8 cellular contexts compared by ENCODE assay signal in the genomic region with DNA sequence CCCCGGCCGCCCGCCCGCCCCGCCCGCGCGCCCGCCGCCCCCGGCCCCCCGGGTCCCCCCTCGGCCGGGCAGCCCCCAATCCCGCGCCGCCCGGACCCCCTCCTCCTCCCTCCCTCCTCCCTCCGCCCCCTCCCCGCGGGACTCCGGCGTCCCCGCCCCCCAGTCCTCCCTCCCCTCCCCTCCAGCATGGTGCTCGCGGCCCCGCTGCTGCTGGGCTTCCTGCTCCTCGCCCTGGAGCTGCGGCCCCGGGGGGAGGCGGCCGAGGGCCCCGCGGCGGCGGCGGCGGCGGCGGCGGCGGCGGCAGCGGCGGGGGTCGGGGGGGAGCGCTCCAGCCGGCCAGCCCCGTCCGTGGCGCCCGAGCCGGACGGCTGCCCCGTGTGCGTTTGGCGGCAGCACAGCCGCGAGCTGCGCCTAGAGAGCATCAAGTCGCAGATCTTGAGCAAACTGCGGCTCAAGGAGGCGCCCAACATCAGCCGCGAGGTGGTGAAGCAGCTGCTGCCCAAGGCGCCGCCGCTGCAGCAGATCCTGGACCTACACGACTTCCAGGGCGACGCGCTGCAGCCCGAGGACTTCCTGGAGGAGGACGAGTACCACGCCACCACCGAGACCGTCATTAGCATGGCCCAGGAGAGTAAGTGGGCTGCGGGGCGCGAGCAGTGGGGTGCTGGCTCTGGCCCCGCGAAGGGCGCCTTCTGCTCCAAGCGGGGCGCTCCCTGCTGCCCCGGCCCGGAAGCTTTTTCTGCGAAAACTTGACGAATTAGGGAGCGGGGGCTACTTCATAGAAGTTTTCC. TPM values are rescaled to one million over a fixed set of nuclear protein-coding genes. Genes with fewer than 3 reads are reported as not detected.
DNase-seq lines count a peak whose midpoint lies in the region; ATAC-seq and TF ChIP-seq lines count a peak whose summit lies in the region.

No MANE protein-coding gene starts in this region.

- H3K27ac Mint-ChIP-seq in effector memory CD8-positive, alpha-beta T cell, result peak overlapping the region; percentile 52 to 94
- peak overlapping the region; percentile 57 for H3K27ac Mint-ChIP-seq in mesothelial cell of epicardium
- no peak overlapping the region for H3K27ac Mint-ChIP-seq in stimulated activated naive CD8-positive, alpha-beta T cell treated with anti-CD3 and anti-CD28 coated beads, Interleukin-15, amount 100 ng/mL, for 72 hours

- peak; percentile 31 for DNase-seq in NCI-H1105 (lab: John Stamatoyannopoulos, UW)
- no peak for DNase-seq in NCI-H1105 treated with DMSO at 0.1 percent for 48 hours (lab: John Stamatoyannopoulos, UW)
- DNase-seq in HEK293T (ENCODE audit: extremely low spot score), result peak; percentile 61
- DNase-seq in NCI-H146 treated with DMSO at 0.1 percent for 48 hours (lab: John Stamatoyannopoulos, UW; ENCODE audit: unreplicated experiment), result peak; percentile 32
- peak; percentile 58 for DNase-seq in activated CD4-positive, alpha-beta T cell treated with anti-CD3 and anti-CD28 coated beads, Interleukin-2, amount 50 U/mL, for 1 hour
- peak; percentile 37 to 40 (median 39) for DNase-seq in effector memory CD8-positive, alpha-beta T cell
- DNase-seq in mesothelial cell of epicardium (ENCODE audit: low spot score in 2 of 2, unreplicated experiment in 2 of 2), result peak; percentile 63 to 69
- DNase-seq in stimulated activated naive CD8-positive, alpha-beta T cell treated with anti-CD3 and anti-CD28 coated beads, Interleukin-15, amount 100 ng/mL, for 72 hours, result peak; percentile 51 to 54

- peaks cover 9% of the 10 kb centered on the region for H3K36me3 Mint-ChIP-seq in effector memory CD8-positive, alpha-beta T cell (ENCODE audit: insufficient read depth)
- H3K36me3 Mint-ChIP-seq in mesothelial cell of epicardium, result no peaks in the 10 kb centered on the region

- CTCF ChIA-PET in HEK293T (lab: Yijun Ruan, JAX), result interaction anchor here (0.5 to 1.0 kb wide), 2 partner anchors 9 to 252 kb away, joined by 3 read pairs; no protein-coding TSS in a partner anchor

- H3K27me3 Mint-ChIP-seq in effector memory CD8-positive, alpha-beta T cell, result no peaks in the 10 kb centered on the region
- no peaks in the 10 kb centered on the region for H3K27me3 Mint-ChIP-seq in mesothelial cell of epicardium (ENCODE audit: low read depth)
- no peaks in the 10 kb centered on the region for H3K27me3 Mint-ChIP-seq in stimulated activated naive CD8-positive, alpha-beta T cell treated with anti-CD3 and anti-CD28 coated beads, Interleukin-15, amount 100 ng/mL, for 72 hours

- H3K4me3 Mint-ChIP-seq in effector memory CD8-positive, alpha-beta T cell, result peak overlapping the region; percentile 88 to 90
- peak overlapping the region; percentile 90 for H3K4me3 Mint-ChIP-seq in mesothelial cell of epicardium
- peak overlapping the region; percentile 86 to 89 for H3K4me3 Mint-ChIP-seq in stimulated activated naive CD8-positive, alpha-beta T cell treated with anti-CD3 and anti-CD28 coated beads, Interleukin-15, amount 100 ng/mL, for 72 hours

- peaks cover 21 to 38% of the 10 kb centered on the region in 2 donors for H3K4me1 Mint-ChIP-seq in effector memory CD8-positive, alpha-beta T cell (ENCODE audit: low read depth in 2 of 2)
- peaks cover 41% of the 10 kb centered on the region for H3K4me1 Mint-ChIP-seq in mesothelial cell of epicardium
- H3K4me1 Mint-ChIP-seq in stimulated activated naive CD8-positive, alpha-beta T cell treated with anti-CD3 and anti-CD28 coated beads, Interleukin-15, amount 100 ng/mL, for 72 hours, result peaks cover 49% of the 10 kb centered on the region

- POLR2A ChIA-PET in HEK293T (lab: Yijun Ruan, JAX), result interaction anchor here (0.6 to 2.7 kb wide), 10 partner anchors 14 to 87 kb away, joined by 3 to 15 read pairs (median 6); partner anchors contain the start of genes CD63, DNAJC14, ITGA7 and ORMDL2

- TF ChIP-seq CTCF in mesothelial cell of epicardium (IDR thresholded peaks at IDR 0.05; ENCODE audit: unreplicated experiment), result no peak

- no peaks in the 10 kb centered on the region for H3K9me3 Mint-ChIP-seq in effector memory CD8-positive, alpha-beta T cell
- no peaks in the 10 kb centered on the region for H3K9me3 Mint-ChIP-seq in mesothelial cell of epicardium
- no peaks in the 10 kb centered on the region for H3K9me3 Mint-ChIP-seq in stimulated activated naive CD8-positive, alpha-beta T cell treated with anti-CD3 and anti-CD28 coated beads, Interleukin-15, amount 100 ng/mL, for 72 hours

- peak; percentile 69 for ATAC-seq in effector memory CD8-positive, alpha-beta T cell (replicated peaks)
- peak; percentile 63 for ATAC-seq in stimulated activated naive CD8-positive, alpha-beta T cell treated with anti-CD3 and anti-CD28 coated beads, Interleukin-15, amount 100 ng/mL, for 72 hours

TF ChIP-seq in HEK293T, 16 proteins besides CTCF, POLR2A, EP300 and RAD21:
- TF ChIP-seq NFRKB (IDR thresholded peaks at IDR 0.05), result no peak
- TF ChIP-seq TARDBP (IDR thresholded peaks at IDR 0.05), result no peak
- TF ChIP-seq CTBP1 (IDR thresholded peaks at IDR 0.05; ENCODE audit: borderline replicate concordance), result no peak
- no peak for TF ChIP-seq SP1 (IDR thresholded peaks at IDR 0.05)
- no peak for TF ChIP-seq ARNT (IDR thresholded peaks at IDR 0.05)
- no peak for TF ChIP-seq SUZ12 (IDR thresholded peaks at IDR 0.05)
TF ChIP-seq in HEK293T: peak in this region for 0.

RNA-seq across cellular contexts. Expression of gene GDF11, which starts 0.4 kb away (rescaled TPM):
- total RNA-seq in mesothelial cell of epicardium, result 17.0 to 18.7 TPM (median 18.1 TPM) in 3 replicates

RNA-seq across cellular contexts. Expression of gene CD63, which starts 14.5 kb away (rescaled TPM):
- total RNA-seq in mesothelial cell of epicardium, result 429 to 438 TPM (median 438 TPM) in 3 replicates

RNA-seq across cellular contexts. Expression of gene RDH5, which starts 23.1 kb away (rescaled TPM):
- 9.7 to 11.2 TPM (median 11.2 TPM) in 3 replicates for total RNA-seq in mesothelial cell of epicardium

RNA-seq across cellular contexts. Expression of gene BLOC1S1, which starts 27.5 kb away (rescaled TPM):
- 58.0 to 63.4 TPM (median 61.6 TPM) in 3 replicates for total RNA-seq in mesothelial cell of epicardium

RNA-seq across cellular contexts. Expression of gene ITGA7, which starts 35.6 kb away (rescaled TPM):
- 32.5 to 34.0 TPM (median 33.2 TPM) in 3 replicates for total RNA-seq in mesothelial cell of epicardium

Comparison
In these comparisons a context has a peak if more than half of its experiments do, and no peak if none do; other contexts are left out.
1. H3K27ac Mint-ChIP-seq: peak in effector memory CD8-positive, alpha-beta T cell (2 of 2) and mesothelial cell of epicardium (single experiment); none in stimulated activated naive CD8-positive, alpha-beta T cell treated with anti-CD3 and anti-CD28 coated beads, Interleukin-15, amount 100 ng/mL, for 72 hours (0 of 2).
2. Peak in every context shown above with its lines, with median percentiles within 50 percentile points of each other: H3K4me3 Mint-ChIP-seq.